In genomic region chr1:53328490-53329182, GRCh38 we compare ENCODE assay signal across 8 cellular contexts. TPM values are rescaled to one million over a fixed set of nuclear protein-coding genes. Genes with fewer than 3 reads are reported as not detected.
A peak's percentile ranks its signal among the peaks of the same experiment; 100 is the strongest.
DNase-seq lines count a peak whose midpoint lies in the region; ATAC-seq and TF ChIP-seq lines count a peak whose summit lies in the region.

No MANE protein-coding gene starts in this region.

- H3K36me3 Mint-ChIP-seq in naive B cell: no peaks in the 10 kb centered on the region

- peak overlapping the region; percentile 56 for H3K4me3 ChIP-seq in choroid plexus epithelial cell (ENCODE audit: low read depth, low read length)

- peaks cover 9 to 26% (median 17%) of the 10 kb centered on the region in 3 donors for H3K4me1 Mint-ChIP-seq in naive B cell

- DNase-seq in GM10248 (ENCODE audit: extremely low spot score): peak; percentile 54
- peak; percentile 26 for DNase-seq in NOMO-1 treated with DMSO at 0.1 percent for 48 hours (lab: John Stamatoyannopoulos, UW; ENCODE audit: unreplicated experiment)
- DNase-seq in choroid plexus epithelial cell (ENCODE audit: low read depth): no peak
- no peak for DNase-seq in naive B cell
- no peak for DNase-seq in effector CD8-positive, alpha-beta T cell (lab: John Stamatoyannopoulos, UW)
- DNase-seq in NCI-H1092 treated with DMSO at 0.1 percent for 48 hours (lab: John Stamatoyannopoulos, UW): no peak
- no peak for DNase-seq in HuH-7.5 (ENCODE audit: low spot score)
- DNase-seq in amniotic stem cell (lab: John Stamatoyannopoulos, UW): no peak

- peak overlapping the region in 1 of 6 donors; percentile 72 for H3K27ac Mint-ChIP-seq in naive B cell

- H3K4me3 Mint-ChIP-seq in naive B cell: peak overlapping the region; percentile 84 to 97 (median 94)

- H3K27me3 Mint-ChIP-seq in naive B cell: no peaks in the 10 kb centered on the region

- no peaks in the 10 kb centered on the region for H3K9me3 Mint-ChIP-seq in naive B cell

- CTCF ChIA-PET in GM10248 (lab: Yijun Ruan, JAX): no interaction called here

- ATAC-seq in naive B cell (ENCODE audit: low read depth in 2 of 2): no peak

- POLR2A ChIA-PET in GM10248 (lab: Yijun Ruan, JAX): no interaction called here

- TF ChIP-seq CTCF in GM10248 (IDR thresholded peaks at IDR 0.05; ENCODE audit: control extremely low read depth, extremely low read depth, low read depth, missing control alignments) (no peak), choroid plexus epithelial cell (conservative IDR thresholded peaks at IDR 0.05; ENCODE audit: low read depth, low read length) (peak; percentile 20)

RNA-seq across cellular contexts. Expression of gene LRP8, which starts 0.8 kb away (rescaled TPM):
- 1 to 10 TPM in 1 of 6 donors, under 1 TPM in 4, not detected in 1; 0.21 to 1.5 (median 0.57) TPM for polyA plus RNA-seq in naive B cell (ENCODE audit: low read depth in 6 of 6)

Comparison
In these comparisons a context has a peak if more than half of its experiments do, and no peak if none do; other contexts are left out.
1. DNase-seq: peak in GM10248 (single experiment) and NOMO-1 treated with DMSO at 0.1 percent for 48 hours (single experiment); none in choroid plexus epithelial cell (single experiment), naive B cell (single experiment), effector CD8-positive, alpha-beta T cell (single experiment), NCI-H1092 treated with DMSO at 0.1 percent for 48 hours (single experiment), HuH-7.5 (single experiment) and amniotic stem cell (single experiment).